In genomic region chr20:1847780-1848179, GRCh38 we compare ENCODE assay signal across 28 cellular contexts.
"Had no signal": no experiment of that assay in that cellular context is flagged by ENCODE, and none has a peak within 500 bp of the region (broad histone marks: within the 10 kb centered on the region; RNA-seq: fewer than 3 reads in every experiment).

No MANE protein-coding gene starts in this region.

- H3K27ac Mint-ChIP-seq: activated CD4-positive, alpha-beta T cell treated with anti-CD3 and anti-CD28 coated beads for 36 hours; activated naive CD4-positive, alpha-beta T cell treated with anti-CD3 and anti-CD28 coated beads for 36 hours; activated naive CD8-positive, alpha-beta T cell treated with anti-CD3 and anti-CD28 coated beads, Interleukin-2, amount 10 ng/mL, durations not matched to agents 7 days and 5 days; nephron progenitor cell; T-helper 2 cell treated with Interferon-gamma antibody and Interleukin-4, amounts not matched to agents 5 μg/mL and 100 μg/mL, for 36 hours had no signal

- H3K4me3 Mint-ChIP-seq: activated CD4-positive, alpha-beta T cell treated with anti-CD3 and anti-CD28 coated beads for 36 hours; activated naive CD4-positive, alpha-beta T cell treated with anti-CD3 and anti-CD28 coated beads for 36 hours; activated naive CD8-positive, alpha-beta T cell treated with anti-CD3 and anti-CD28 coated beads, Interleukin-2, amount 10 ng/mL, durations not matched to agents 7 days and 5 days; nephron progenitor cell; T-helper 2 cell treated with Interferon-gamma antibody and Interleukin-4, amounts not matched to agents 5 μg/mL and 100 μg/mL, for 36 hours had no signal

- H3K36me3 Mint-ChIP-seq: activated naive CD8-positive, alpha-beta T cell treated with anti-CD3 and anti-CD28 coated beads, Interleukin-2, amount 10 ng/mL, durations not matched to agents 7 days and 5 days had no signal

- H3K36me3 ChIP-seq: brain microvascular endothelial cell, heart left ventricle, left lung, lower lobe of right lung, pancreas, sigmoid colon, suprapubic skin, tibial artery had no signal

- ATAC-seq: activated CD4-positive, alpha-beta T cell treated with anti-CD3 and anti-CD28 coated beads for 36 hours; heart left ventricle; left lung; lower lobe of right lung; pancreas; psoas muscle had no signal

- H3K27ac ChIP-seq: brain microvascular endothelial cell, lower lobe of right lung, pancreas, psoas muscle, sigmoid colon, suprapubic skin, tibial artery had no signal

- H3K4me3 ChIP-seq: heart left ventricle, left lung, lower lobe of right lung, pancreas, psoas muscle, sigmoid colon, suprapubic skin, tibial artery had no signal

- H3K4me1 ChIP-seq: pancreas, psoas muscle, suprapubic skin, tibial artery had no signal

- H3K9me3 Mint-ChIP-seq: activated naive CD4-positive, alpha-beta T cell treated with anti-CD3 and anti-CD28 coated beads for 36 hours; T-helper 2 cell treated with Interferon-gamma antibody and Interleukin-4, amounts not matched to agents 5 μg/mL and 100 μg/mL, for 36 hours had no signal

- H3K27me3 ChIP-seq: brain microvascular endothelial cell, heart left ventricle, pancreas, sigmoid colon, suprapubic skin, tibial artery had no signal

- H3K9me3 ChIP-seq: left lung, lower lobe of right lung, pancreas, psoas muscle, sigmoid colon, suprapubic skin, tibial artery had no signal

- DNase-seq: activated CD4-positive, alpha-beta T cell treated with anti-CD3 and anti-CD28 coated beads for 36 hours; activated CD4-positive, alpha-beta T cell treated with anti-CD3 and anti-CD28 coated beads, Interleukin-2, amount 50 U/mL, for 4 hours; activated CD4-positive, CD25-positive, alpha-beta regulatory T cell; activated CD8-positive, alpha-beta memory T cell treated with anti-CD3 and anti-CD28 coated beads for 24 hours; activated effector memory CD4-positive, alpha-beta T cell treated with anti-CD3 and anti-CD28 coated beads, Interleukin-2, amount 50 U/mL, for 16 hours; activated naive CD4-positive, alpha-beta T cell treated with anti-CD3 and anti-CD28 coated beads for 36 hours; activated naive CD8-positive, alpha-beta T cell treated with anti-CD3 and anti-CD28 coated beads, Interleukin-2, amount 10 ng/mL, durations not matched to agents 7 days and 5 days; amniotic stem cell; brain microvascular endothelial cell; caudate nucleus; cortex of kidney; foreskin fibroblast; heart left ventricle; kidney glomerular epithelial cell; left lung; lower lobe of right lung; nephron progenitor cell; nucleus accumbens; pancreas; psoas muscle; sigmoid colon; stimulated activated CD4-positive, alpha-beta T cell treated with anti-CD3 and anti-CD28 coated beads, Interleukin-4, amount 100 ng/mL, for 4 hours; stimulated activated CD8-positive, alpha-beta memory T cell treated with anti-CD3 and anti-CD28 coated beads, Interleukin-4, amount 100 ng/mL, for 48 hours; stimulated activated naive CD4-positive, alpha-beta T cell; T-helper 1 cell; tibial artery had no signal
